ENCODE assay signal across 21 cellular contexts in genomic region chr9:77915744-77916143, GRCh38.
DNase-seq lines count a peak whose midpoint lies in the region; TF ChIP-seq lines count a peak whose summit lies in the region.
"Had no signal": no experiment of that assay in that cellular context is flagged by ENCODE, and none has a peak within 500 bp of the region (broad histone marks: within the 10 kb centered on the region; RNA-seq: fewer than 3 reads in every experiment).

No MANE protein-coding gene starts in this region.

- no peak for TF ChIP-seq CTCF in cardiac muscle cell (IDR thresholded peaks at IDR 0.05; ENCODE audit: low read depth, low read length)
- TF ChIP-seq CTCF in right atrium auricular region (IDR thresholded peaks at IDR 0.05): no peak
- no peak for TF ChIP-seq CTCF in Loucy (conservative IDR thresholded peaks at IDR 0.05; ENCODE audit: low read length)
- no peak for TF ChIP-seq CTCF in endodermal cell (conservative IDR thresholded peaks at IDR 0.05)
- TF ChIP-seq CTCF in uterus (IDR thresholded peaks at IDR 0.05): no peak

- H3K27me3 ChIP-seq in cardiac muscle cell (no peaks in the 10 kb centered on the region), right atrium auricular region (no peaks in the 10 kb centered on the region), Loucy (ENCODE audit: insufficient read depth, low read length, poor library complexity, severe bottlenecking) (no peaks in the 10 kb centered on the region), endodermal cell (ENCODE audit: control insufficient read depth, insufficient read depth, low read length, poor library complexity, severe bottlenecking) (no peaks in the 10 kb centered on the region), uterus (no peaks in the 10 kb centered on the region)
- H3K27me3 ChIP-seq: left lung, MG63, Peyer's patch had no signal

- H2AFZ ChIP-seq in Loucy (ENCODE audit: low read length): no peak overlapping the region

- peaks cover 6% of the 10 kb centered on the region for H3K36me3 ChIP-seq in cardiac muscle cell
- no peaks in the 10 kb centered on the region for H3K36me3 ChIP-seq in right atrium auricular region
- H3K36me3 ChIP-seq in Loucy (ENCODE audit: insufficient read depth, low read length): peaks cover 49% of the 10 kb centered on the region
- peaks cover 4% of the 10 kb centered on the region for H3K36me3 ChIP-seq in endodermal cell (ENCODE audit: control insufficient read depth, insufficient read depth, low read length)
- H3K36me3 ChIP-seq in uterus: no peaks in the 10 kb centered on the region
- H3K36me3 ChIP-seq: MG63 had no signal

- no peaks in the 10 kb centered on the region for H3K9me3 ChIP-seq in cardiac muscle cell (ENCODE audit: low read depth)
- no peaks in the 10 kb centered on the region for H3K9me3 ChIP-seq in right atrium auricular region
- H3K9me3 ChIP-seq in Loucy (ENCODE audit: insufficient read depth, low read depth, low read length): no peaks in the 10 kb centered on the region
- peaks cover 7% of the 10 kb centered on the region for H3K9me3 ChIP-seq in endodermal cell (ENCODE audit: control insufficient read depth, low read length)
- no peaks in the 10 kb centered on the region for H3K9me3 ChIP-seq in uterus
- H3K9me3 ChIP-seq: left lung, MG63, Peyer's patch had no signal

- DNase-seq in cardiac muscle cell (ENCODE audit: low read depth in 1 of 2, low spot score in 1 of 2) (no peak), right atrium auricular region (ENCODE audit: low spot score) (no peak), endodermal cell (no peak), uterus (no peak), NCI-H2227 treated with DMSO at 0.1 percent for 48 hours (lab: John Stamatoyannopoulos, UW) (no peak), NCI-H128 (lab: John Stamatoyannopoulos, UW; ENCODE audit: unreplicated experiment) (no peak)
- DNase-seq: activated naive CD8-positive, alpha-beta T cell treated with anti-CD3 and anti-CD28 coated beads, Interleukin-2, amount 10 ng/mL, durations not matched to agents 7 days and 5 days; CD8-positive, alpha-beta memory T cell; central memory CD4-positive, alpha-beta T cell; glutamatergic neuron; islet precursor cell; left lung; MG63; NCI-H2029 treated with DMSO at 0.1 percent for 48 hours; NCI-H526 treated with DMSO at 0.1 percent for 48 hours; Peyer's patch; SHP77; stimulated activated CD4-positive, alpha-beta T cell treated with anti-CD3 and anti-CD28 coated beads, Interleukin-15, amount 100 ng/mL, for 24 hours had no signal

- no peaks in the 10 kb centered on the region for H3K27me3 Mint-ChIP-seq in endodermal cell (ENCODE audit: insufficient read depth)
- H3K27me3 Mint-ChIP-seq: activated CD4-positive, alpha-beta T cell treated with anti-CD3 and anti-CD28 coated beads for 36 hours; activated naive CD8-positive, alpha-beta T cell treated with anti-CD3 and anti-CD28 coated beads, Interleukin-2, amount 10 ng/mL, durations not matched to agents 7 days and 5 days had no signal

- WGBS in endodermal cell (ENCODE audit: insufficient coverage in 1 of 2, insufficient read length in 1 of 2), 2 experiments: 83 to 86% methylated on average over 1 to 2 of the region's 2 CpGs

- TF ChIP-seq POLR2A in uterus (IDR thresholded peaks at IDR 0.05): no peak

- peak overlapping the region; percentile 40 for H3K9ac ChIP-seq in Loucy (ENCODE audit: low read depth, low read length, poor library complexity, severe bottlenecking)
- H3K9ac ChIP-seq in endodermal cell (ENCODE audit: extremely low read depth, low read length, poor library complexity, severe bottlenecking): peak overlapping the region; percentile 5

- peaks cover 98% of the 10 kb centered on the region for H3K79me2 ChIP-seq in Loucy (ENCODE audit: insufficient read depth, low read length)

- H3K4me3 ChIP-seq in cardiac muscle cell: no peak overlapping the region
- no peak overlapping the region for H3K4me3 ChIP-seq in right atrium auricular region
- H3K4me3 ChIP-seq in Loucy (ENCODE audit: low read length, poor library complexity, severe bottlenecking): no peak overlapping the region
- peak overlapping the region; percentile 61 for H3K4me3 ChIP-seq in endodermal cell (ENCODE audit: low read length)
- no peak overlapping the region for H3K4me3 ChIP-seq in uterus
- H3K4me3 ChIP-seq: left lung, MG63, Peyer's patch had no signal

- H3K4me1 ChIP-seq in cardiac muscle cell (ENCODE audit: low read depth): peaks cover 24% of the 10 kb centered on the region
- no peaks in the 10 kb centered on the region for H3K4me1 ChIP-seq in right atrium auricular region
- H3K4me1 ChIP-seq in Loucy (ENCODE audit: insufficient read depth, low read length, poor library complexity, severe bottlenecking): peaks cover 54% of the 10 kb centered on the region
- H3K4me1 ChIP-seq in endodermal cell (ENCODE audit: control insufficient read depth, insufficient read depth, low read length): peaks cover 17% of the 10 kb centered on the region
- no peaks in the 10 kb centered on the region for H3K4me1 ChIP-seq in uterus
- H3K4me1 ChIP-seq: Peyer's patch had no signal

- intact Hi-C loops in uterus (cut with DNase I; ENCODE audit: low total_unique reads): no loop called here

- H3F3A ChIP-seq in Loucy (ENCODE audit: low read depth): no peaks in the 10 kb centered on the region

- peaks cover 50% of the 10 kb centered on the region for H3K4me1 Mint-ChIP-seq in endodermal cell
- H3K4me1 Mint-ChIP-seq: stimulated activated memory B cell treated with anti-CD40 and anti-IgM and Interleukin-4, amounts not matched to agents 10 μg/mL and 1 μg/mL and 100 μg/mL, for 72 hours had no signal

- no peaks in the 10 kb centered on the region for H3K9me2 ChIP-seq in Loucy (replicated peaks; ENCODE audit: low read depth, low read length)

- H3K9me3 Mint-ChIP-seq in endodermal cell: no peaks in the 10 kb centered on the region
- H3K9me3 Mint-ChIP-seq: activated naive CD8-positive, alpha-beta T cell treated with anti-CD3 and anti-CD28 coated beads, Interleukin-2, amount 10 ng/mL, durations not matched to agents 7 days and 5 days; CD8-positive, alpha-beta memory T cell; stimulated activated memory B cell treated with anti-CD40 and anti-IgM and Interleukin-4, amounts not matched to agents 10 μg/mL and 1 μg/mL and 100 μg/mL, for 72 hours had no signal

- no peaks in the 10 kb centered on the region for H4K20me1 ChIP-seq in Loucy (ENCODE audit: insufficient read depth, low read length, poor library complexity, severe bottlenecking)

- peaks cover 26% of the 10 kb centered on the region for H3K36me3 Mint-ChIP-seq in endodermal cell (ENCODE audit: low read depth)
- H3K36me3 Mint-ChIP-seq: stimulated activated memory B cell treated with anti-CD40 and anti-IgM and Interleukin-4, amounts not matched to agents 10 μg/mL and 1 μg/mL and 100 μg/mL, for 72 hours had no signal

- H3K27ac Mint-ChIP-seq in endodermal cell: no peak overlapping the region
- H3K27ac Mint-ChIP-seq: stimulated activated memory B cell treated with anti-CD40 and anti-IgM and Interleukin-4, amounts not matched to agents 10 μg/mL and 1 μg/mL and 100 μg/mL, for 72 hours had no signal

- H3K27ac ChIP-seq in cardiac muscle cell (peak overlapping the region; percentile 73), right atrium auricular region (no peak overlapping the region), endodermal cell (ENCODE audit: low read depth, low read length) (no peak overlapping the region), uterus (peak overlapping the region; percentile 3 to 6)
- H3K27ac ChIP-seq: Peyer's patch had no signal

- H3K4me2 ChIP-seq in Loucy (ENCODE audit: low read depth, low read length, poor library complexity, severe bottlenecking): peak overlapping the region; percentile 37

- no peak overlapping the region for H3K4me3 Mint-ChIP-seq in endodermal cell
- H3K4me3 Mint-ChIP-seq: activated CD4-positive, alpha-beta T cell treated with anti-CD3 and anti-CD28 coated beads for 36 hours; CD8-positive, alpha-beta memory T cell; stimulated activated memory B cell treated with anti-CD40 and anti-IgM and Interleukin-4, amounts not matched to agents 10 μg/mL and 1 μg/mL and 100 μg/mL, for 72 hours had no signal

Comparison
In these comparisons a context has a peak if more than half of its experiments do, and no peak if none do; other contexts are left out.
1. H3K27ac ChIP-seq: peak in cardiac muscle cell (single experiment) and uterus (2 of 2); none in right atrium auricular region (0 of 2) and endodermal cell (single experiment).